Comparison of ENCODE assay signal across 8 cellular contexts in genomic region chr1:237562247-237562823, GRCh38.
DNase-seq lines count a peak whose midpoint lies in the region; ATAC-seq, FAIRE-seq and TF ChIP-seq lines count a peak whose summit lies in the region.

No MANE protein-coding gene starts in this region.

- H4K5ac ChIP-seq in H1 (ENCODE audit: insufficient read length, low read depth, low read length) = no peak overlapping the region

- no peak overlapping the region for H3K18ac ChIP-seq in H1 (ENCODE audit: extremely low read depth, low read length)

- H3K79me2 ChIP-seq in HCT116 (ENCODE audit: insufficient read depth, low read length) = no peaks in the 10 kb centered on the region
- no peaks in the 10 kb centered on the region for H3K79me2 ChIP-seq in Loucy (ENCODE audit: insufficient read depth, low read length)
- no peaks in the 10 kb centered on the region for H3K79me2 ChIP-seq in H1 (ENCODE audit: control insufficient read depth in 1 of 2, insufficient read depth in 2 of 2, low read length in 2 of 2)
- H3K79me2 ChIP-seq in neural cell (replicated peaks; ENCODE audit: insufficient read depth, low read length) = no peaks in the 10 kb centered on the region

- no peak overlapping the region for H2BK12ac ChIP-seq in H1 (ENCODE audit: low read depth, low read length)

- H3K36me3 ChIP-seq in HCT116 (ENCODE audit: control insufficient read depth in 1 of 2, insufficient read depth in 2 of 2, low read length in 2 of 2) (no peaks in the 10 kb centered on the region), Loucy (ENCODE audit: insufficient read depth, low read length) (no peaks in the 10 kb centered on the region), H1 (ENCODE audit: control insufficient read depth in 2 of 4, insufficient read depth in 4 of 4, low read length in 3 of 4) (no peaks in the 10 kb centered on the region), neural cell (ENCODE audit: insufficient read depth, low read length) (no peaks in the 10 kb centered on the region), sigmoid colon (peaks cover 0 to 4% (median 0%) of the 10 kb centered on the region in 4 donors)

- peak in 2 of 3 donors; percentile 1 to 3 for DNase-seq in stimulated activated CD4-positive, alpha-beta T cell treated with anti-CD3 and anti-CD28 coated beads, Interleukin-12 subunit alpha, Interleukin-12 subunit beta, amount 100 ng/mL, for 48 hours (ENCODE audit: low read depth in 2 of 3, low spot score in 1 of 3)
- DNase-seq in stimulated activated CD4-positive, alpha-beta T cell treated with anti-CD3 and anti-CD28 coated beads, Interleukin-4, amount 100 ng/mL, for 1 hour = no peak
- DNase-seq in HCT116 (ENCODE audit: low read depth, low spot score) (no peak), RKO (ENCODE audit: low spot score) (peak; percentile 86), H1 (ENCODE audit: low read depth in 1 of 2, low spot score in 2 of 2) (no peak), sigmoid colon (no peak)

- no peaks in the 10 kb centered on the region for H3K23me2 ChIP-seq in H1 (ENCODE audit: low read depth, low read length)

- peak; percentile 23 to 62 (median 39); a peak in 5 of 6 replicates for TF ChIP-seq CTCF in HCT116 (IDR thresholded peaks at IDR 0.05 in 2 of 3, conservative IDR thresholded peaks at IDR 0.05 in 1 of 3; ENCODE audit: borderline replicate concordance in 1 of 3, insufficient read depth in 1 of 3, low read depth in 2 of 3, low read length in 2 of 3)
- TF ChIP-seq CTCF in Loucy (conservative IDR thresholded peaks at IDR 0.05; ENCODE audit: low read length) = peak; percentile 72
- peak in 2 of 3 experiments; percentile 22 to 61; a peak in 2 of 4 replicates for TF ChIP-seq CTCF in H1 (IDR thresholded peaks at IDR 0.05; ENCODE audit: control extremely low read depth in 1 of 3, insufficient read depth in 1 of 3, low read depth in 1 of 3, low read length in 3 of 3)
- peak; percentile 83 for TF ChIP-seq CTCF in neural cell (IDR thresholded peaks at IDR 0.05; ENCODE audit: poor library complexity, severe bottlenecking)
- TF ChIP-seq CTCF in sigmoid colon (IDR thresholded peaks at IDR 0.05) = peak in 2 of 4 experiments; percentile 35 to 59

- peak; percentile 47 for TF ChIP-seq RAD21 in HCT116 (IDR thresholded peaks at IDR 0.05; ENCODE audit: low read depth)
- peak; percentile 61 to 69 for TF ChIP-seq RAD21 in H1 (IDR thresholded peaks at IDR 0.05 in 1 of 2, conservative IDR thresholded peaks at IDR 0.05 in 1 of 2; ENCODE audit: low read depth in 2 of 2, low read length in 2 of 2)
- TF ChIP-seq RAD21 in neural cell (conservative IDR thresholded peaks at IDR 0.05) = peak; percentile 86

- H3K4me2 ChIP-seq in HCT116 (ENCODE audit: low read length) = no peak overlapping the region
- no peak overlapping the region for H3K4me2 ChIP-seq in Loucy (ENCODE audit: low read depth, low read length, poor library complexity, severe bottlenecking)
- H3K4me2 ChIP-seq in H1 (ENCODE audit: insufficient read depth in 1 of 2, low read depth in 2 of 2, low read length in 2 of 2) = no peak overlapping the region
- H3K4me2 ChIP-seq in neural cell (ENCODE audit: low read length) = no peak overlapping the region

- no peak overlapping the region for H2AK5ac ChIP-seq in H1 (ENCODE audit: low read depth, low read length)

- H3K27me3 ChIP-seq in HCT116 (ENCODE audit: insufficient read depth, low read length) = no peaks in the 10 kb centered on the region
- no peaks in the 10 kb centered on the region for H3K27me3 ChIP-seq in Loucy (ENCODE audit: insufficient read depth, low read length, poor library complexity, severe bottlenecking)
- no peaks in the 10 kb centered on the region for H3K27me3 ChIP-seq in H1 (replicated peaks in 1 of 4; ENCODE audit: control insufficient read depth in 3 of 4, extremely low read depth in 1 of 4, insufficient read depth in 3 of 4, low read length in 3 of 4)
- no peaks in the 10 kb centered on the region for H3K27me3 ChIP-seq in neural cell (ENCODE audit: insufficient read depth, low read depth, low read length)
- H3K27me3 ChIP-seq in sigmoid colon = no peaks in the 10 kb centered on the region

- intact Hi-C loops in HCT116 (cut with micrococcal nuclease) = loop anchor here (1.0 to 5.0 kb wide), 3 partner anchors 810 to 1460 kb away; no protein-coding TSS in a partner anchor
- intact Hi-C loops in sigmoid colon (cut with DNase I) = loop anchor here (10.0 kb wide), 2 partner anchors 958 to 1458 kb away; partner anchors contain the start of gene HEATR1

- no TSS peak for BruUV-seq in HCT116 (replicated peaks; lab: Mats Ljungman, UMichigan)

- CTCF ChIA-PET in HCT116 (lab: Charles Lee) (interaction anchor here (0.6 to 1.7 kb wide), 10 partner anchors 30 to 1456 kb away, joined by 3 to 22 read pairs (median 6); partner anchors contain the start of gene HEATR1), H1 (lab: Charles Lee; ENCODE audit: partially characterized antibody) (interaction anchor here (0.6 to 3.6 kb wide), 20 partner anchors 8 to 803 kb away, joined by 3 to 17 read pairs (median 4); no protein-coding TSS in a partner anchor)

- no peak overlapping the region for H4K91ac ChIP-seq in H1 (replicated peaks; ENCODE audit: insufficient read length, low read length)

- H3K9me3 ChIP-seq in HCT116 (ENCODE audit: control insufficient read depth in 1 of 2, insufficient read depth in 1 of 2, low read depth in 1 of 2, low read length in 2 of 2) (no peaks in the 10 kb centered on the region; a peak in 2 of 4 replicates), Loucy (ENCODE audit: insufficient read depth, low read depth, low read length) (no peaks in the 10 kb centered on the region), H1 (ENCODE audit: insufficient read depth in 2 of 2, low read depth in 1 of 2, low read length in 1 of 2) (no peaks in the 10 kb centered on the region), neural cell (ENCODE audit: low read length) (no peaks in the 10 kb centered on the region), sigmoid colon (no peaks in the 10 kb centered on the region)

- TF ChIP-seq EP300 in H1 (IDR thresholded peaks at IDR 0.05; ENCODE audit: borderline replicate concordance in 1 of 2, low read depth in 2 of 2, low read length in 2 of 2) = no peak
- no peak for TF ChIP-seq EP300 in neural cell (conservative IDR thresholded peaks at IDR 0.05; ENCODE audit: poor library complexity, severe bottlenecking)
- TF ChIP-seq EP300 in sigmoid colon (IDR thresholded peaks at IDR 0.05) = no peak

- no peak overlapping the region for H2BK20ac ChIP-seq in H1 (ENCODE audit: low read length)

- no peak overlapping the region for H3K14ac ChIP-seq in H1 (ENCODE audit: insufficient read length)

- no peaks in the 10 kb centered on the region for H3K79me1 ChIP-seq in H1 (ENCODE audit: low read depth, low read length)

- RAD21 ChIA-PET in HCT116 (lab: Charles Lee; ENCODE audit: low non-redundant PET in 1 of 2, low total read pairs in 2 of 2, uncharacterized antibody in 2 of 2, unreplicated experiment in 2 of 2) = interaction anchor here in 1 of 2 experiments (0.6 kb wide), 1 partner anchor 660 kb away, joined by 3 read pairs; no protein-coding TSS in a partner anchor

- H2BK120ac ChIP-seq in H1 (replicated peaks; ENCODE audit: low read depth, low read length) = no peak overlapping the region

- peak; percentile 67 for ATAC-seq in HCT116

- TF ChIP-seq POLR2A in HCT116 (IDR thresholded peaks at IDR 0.05; ENCODE audit: borderline replicate concordance, extremely low read depth, insufficient read depth, insufficient read length) = no peak
- no peak for TF ChIP-seq POLR2A in H1 (IDR thresholded peaks at IDR 0.05; ENCODE audit: control extremely low read depth in 1 of 2, low read depth in 2 of 2, low read length in 2 of 2)
- no peak for TF ChIP-seq POLR2A in sigmoid colon (IDR thresholded peaks at IDR 0.05)

- no peak overlapping the region for H4K8ac ChIP-seq in H1 (ENCODE audit: extremely low read depth, insufficient read depth, low read length)

- H3K56ac ChIP-seq in H1 (replicated peaks; ENCODE audit: insufficient read length, low read depth, low read length) = no peak overlapping the region

- no peak overlapping the region for H3K4me3 ChIP-seq in HCT116 (replicated peaks in 1 of 2; ENCODE audit: low read depth in 1 of 2, low read length in 2 of 2)
- H3K4me3 ChIP-seq in Loucy (ENCODE audit: low read length, poor library complexity, severe bottlenecking) = no peak overlapping the region
- no peak overlapping the region for H3K4me3 ChIP-seq in H1 (ENCODE audit: extremely low read depth in 1 of 4, insufficient read depth in 2 of 4, low read depth in 3 of 4, low read length in 4 of 4)
- no peak overlapping the region for H3K4me3 ChIP-seq in neural cell (ENCODE audit: low read length)
- no peak overlapping the region for H3K4me3 ChIP-seq in sigmoid colon

- peak; percentile 78 for FAIRE-seq in H1 (lab: Jason Lieb, UNC)

- 62% methylated on average over 4 of the region's 4 CpGs; no CpG with 5 or more reads in 1 of the 2 experiments for WGBS in H1 (ENCODE audit: extremely low coverage in 1 of 2, insufficient coverage in 1 of 2, insufficient read length in 1 of 2, insufficient replicate concordance in 2 of 2, low coverage in 1 of 2, low lambda C conversion rate in 2 of 2, missing lambda C conversion rate in 1 of 2), 2 experiments
- WGBS in sigmoid colon, 2 donors = 54 to 64% methylated on average over 4 of the region's 4 CpGs

- no peaks in the 10 kb centered on the region for H4K20me1 ChIP-seq in HCT116 (ENCODE audit: insufficient read depth)
- no peaks in the 10 kb centered on the region for H4K20me1 ChIP-seq in Loucy (ENCODE audit: insufficient read depth, low read length, poor library complexity, severe bottlenecking)
- H4K20me1 ChIP-seq in H1 (replicated peaks in 1 of 2; ENCODE audit: control insufficient read depth in 1 of 2, insufficient read depth in 2 of 2, low read length in 2 of 2) = no peaks in the 10 kb centered on the region
- no peaks in the 10 kb centered on the region for H4K20me1 ChIP-seq in neural cell (ENCODE audit: insufficient read depth)

- no peak overlapping the region for H3K4ac ChIP-seq in H1 (replicated peaks; ENCODE audit: insufficient read length, low read depth, low read length)

- no peak overlapping the region for H2AFZ ChIP-seq in HCT116 (ENCODE audit: low read depth, low read length, poor library complexity, severe bottlenecking)
- H2AFZ ChIP-seq in Loucy (ENCODE audit: low read length) = no peak overlapping the region
- H2AFZ ChIP-seq in H1 (ENCODE audit: low read length) = no peak overlapping the region
- no peak overlapping the region for H2AFZ ChIP-seq in neural cell (ENCODE audit: low read depth, low read length)

- H3K27ac ChIP-seq in HCT116 (ENCODE audit: low read depth, low read length) (no peak overlapping the region), H1 (ENCODE audit: low read depth, low read length) (no peak overlapping the region), neural cell (ENCODE audit: low read length) (no peak overlapping the region), sigmoid colon (no peak overlapping the region)

- H3F3A ChIP-seq in Loucy (ENCODE audit: low read depth) = no peaks in the 10 kb centered on the region
- no peaks in the 10 kb centered on the region for H3F3A ChIP-seq in neural cell (ENCODE audit: insufficient read depth, low read length, poor library complexity, severe bottlenecking)

- H3K4me1 ChIP-seq in HCT116 (ENCODE audit: control insufficient read depth in 1 of 2, insufficient read depth in 2 of 2, low read length in 2 of 2) (no peaks in the 10 kb centered on the region), Loucy (ENCODE audit: insufficient read depth, low read length, poor library complexity, severe bottlenecking) (no peaks in the 10 kb centered on the region), H1 (replicated peaks in 1 of 4; ENCODE audit: control insufficient read depth in 3 of 4, insufficient read depth in 4 of 4, low read length in 3 of 4) (no peaks in the 10 kb centered on the region), sigmoid colon (no peaks in the 10 kb centered on the region)

- no peak overlapping the region for H2BK15ac ChIP-seq in H1 (ENCODE audit: low read length)

- POLR2A ChIA-PET in HCT116 (lab: Charles Lee) = no interaction called here
- POLR2A ChIA-PET in H1 (lab: Charles Lee; ENCODE audit: partially characterized antibody) = no interaction called here

- H3K9ac ChIP-seq in HCT116 (ENCODE audit: low read length) = no peak overlapping the region
- no peak overlapping the region for H3K9ac ChIP-seq in Loucy (ENCODE audit: low read depth, low read length, poor library complexity, severe bottlenecking)
- no peak overlapping the region for H3K9ac ChIP-seq in H1 (replicated peaks in 1 of 4; ENCODE audit: extremely low read depth in 1 of 4, low read depth in 3 of 4, low read length in 3 of 4)
- no peak overlapping the region for H3K9ac ChIP-seq in neural cell (ENCODE audit: low read length)

- no peak overlapping the region for H3K23ac ChIP-seq in H1 (ENCODE audit: insufficient read length)

- no peak overlapping the region for H2BK5ac ChIP-seq in H1 (ENCODE audit: low read depth, low read length)

- H3K9me2 ChIP-seq in HCT116 (ENCODE audit: insufficient read depth) = no peaks in the 10 kb centered on the region
- H3K9me2 ChIP-seq in Loucy (replicated peaks; ENCODE audit: low read depth, low read length) = no peaks in the 10 kb centered on the region
- no peaks in the 10 kb centered on the region for H3K9me2 ChIP-seq in neural cell (ENCODE audit: insufficient read depth, low read length)

Comparison
In these comparisons a context has a peak if more than half of its experiments do, and no peak if none do; other contexts are left out.
1. DNase-seq: peak in stimulated activated CD4-positive, alpha-beta T cell treated with anti-CD3 and anti-CD28 coated beads, Interleukin-12 subunit alpha, Interleukin-12 subunit beta, amount 100 ng/mL, for 48 hours (2 of 3) and RKO (single experiment); none in stimulated activated CD4-positive, alpha-beta T cell treated with anti-CD3 and anti-CD28 coated beads, Interleukin-4, amount 100 ng/mL, for 1 hour (single experiment), HCT116 (single experiment), H1 (0 of 2) and sigmoid colon (single experiment).